In genomic region chr19:6362024-6362344, GRCh38 we compare ENCODE assay signal across 8 cellular contexts. TPM values are rescaled to one million over a fixed set of nuclear protein-coding genes. Genes with fewer than 3 reads are reported as not detected.
DNase-seq lines count a peak whose midpoint lies in the region; ATAC-seq, FAIRE-seq and TF ChIP-seq lines count a peak whose summit lies in the region.

No MANE protein-coding gene starts in this region.

- H3F3A ChIP-seq in PC-3 (ENCODE audit: low read length, unreplicated experiment) = no peaks in the 10 kb centered on the region

- no peaks in the 10 kb centered on the region for H3K27me3 ChIP-seq in PC-3 (ENCODE audit: low read length)
- no peaks in the 10 kb centered on the region for H3K27me3 ChIP-seq in endothelial cell of umbilical vein (ENCODE audit: control insufficient read depth in 2 of 2, insufficient read depth in 2 of 2, low read length in 2 of 2)
- no peaks in the 10 kb centered on the region for H3K27me3 ChIP-seq in ovary

- H3K9me3 ChIP-seq in PC-3 (ENCODE audit: low read length) (no peaks in the 10 kb centered on the region), endothelial cell of umbilical vein (replicated peaks; ENCODE audit: control insufficient read depth, insufficient read depth, low read length) (no peaks in the 10 kb centered on the region), ovary (no peaks in the 10 kb centered on the region)

- H3K79me2 ChIP-seq in PC-3 (ENCODE audit: low read length) = peaks cover 20% of the 10 kb centered on the region
- peaks cover 13% of the 10 kb centered on the region for H3K79me2 ChIP-seq in endothelial cell of umbilical vein (ENCODE audit: control insufficient read depth, insufficient read depth, low read length)

- peak; percentile 24 for FAIRE-seq in endothelial cell of umbilical vein (lab: Jason Lieb, UNC)

- TF ChIP-seq CTCF in PC-3 (conservative IDR thresholded peaks at IDR 0.05; ENCODE audit: low read depth, low read length) (no peak), endothelial cell of umbilical vein (IDR thresholded peaks at IDR 0.05; ENCODE audit: extremely low read depth in 1 of 2, insufficient read depth in 1 of 2, low read depth in 1 of 2, low read length in 2 of 2) (no peak), ovary (IDR thresholded peaks at IDR 0.05) (no peak)

- POLR2A ChIA-PET in PC-3 (lab: Charles Lee; ENCODE audit: unreplicated experiment) = interaction anchor here (1.0 kb wide), 1 partner anchor 49 kb away, joined by 3 read pairs; no protein-coding TSS in a partner anchor
- POLR2A ChIA-PET in endothelial cell of umbilical vein (lab: Charles Lee) = interaction anchor here (3.4 kb wide), 1 partner anchor 10 kb away, joined by 16 read pairs; the partner anchor contains the start of gene ALKBH7

- CTCF ChIA-PET in PC-3 (lab: Charles Lee) (interaction anchor here (0.6 kb wide), 1 partner anchor 142 kb away, joined by 3 read pairs; no protein-coding TSS in a partner anchor), endothelial cell of umbilical vein (lab: Charles Lee) (interaction anchor here (1.1 to 1.7 kb wide), 5 partner anchors 10 to 236 kb away, joined by 3 to 8 read pairs (median 4); partner anchors contain the start of gene ALKBH7)

- no peaks in the 10 kb centered on the region for H3K9me1 ChIP-seq in endothelial cell of umbilical vein (replicated peaks; ENCODE audit: control insufficient read depth, extremely low read depth, insufficient read depth, low read length)

- peaks cover 15% of the 10 kb centered on the region for H3K36me3 ChIP-seq in PC-3 (ENCODE audit: low read depth, low read length)
- H3K36me3 ChIP-seq in endothelial cell of umbilical vein (ENCODE audit: control insufficient read depth in 2 of 2, extremely low read depth in 1 of 2, insufficient read depth in 2 of 2, low read length in 2 of 2) = peaks cover 5 to 13% of the 10 kb centered on the region in 2 experiments
- H3K36me3 ChIP-seq in ovary = no peaks in the 10 kb centered on the region

- no peaks in the 10 kb centered on the region for H4K20me1 ChIP-seq in PC-3 (ENCODE audit: low read length)
- no peaks in the 10 kb centered on the region for H4K20me1 ChIP-seq in endothelial cell of umbilical vein (replicated peaks; ENCODE audit: control insufficient read depth, extremely low read depth, insufficient read depth, low read length)

- H3K9ac ChIP-seq in PC-3 (ENCODE audit: low read length) (peak overlapping the region; percentile 87), endothelial cell of umbilical vein (replicated peaks; ENCODE audit: extremely low read depth, insufficient read depth, low read length) (peak overlapping the region; percentile 77)

- no peaks in the 10 kb centered on the region for H3K9me2 ChIP-seq in PC-3 (replicated peaks; ENCODE audit: low read length)

- H3K4me2 ChIP-seq in PC-3 (ENCODE audit: low read length) (peak overlapping the region; percentile 99), endothelial cell of umbilical vein (ENCODE audit: insufficient read depth, low read length) (peak overlapping the region; percentile 72)

- 0 to 2% (median 1%) methylated on average over 7 of the region's 7 CpGs for WGBS in ovary, 3 donors

- H3K27ac ChIP-seq in PC-3 (ENCODE audit: low read length) = no peak overlapping the region
- peak overlapping the region; percentile 57 for H3K27ac ChIP-seq in endothelial cell of umbilical vein (ENCODE audit: insufficient read depth, low read depth, low read length)
- peak overlapping the region; percentile 73 to 92 for H3K27ac ChIP-seq in ovary

- TF ChIP-seq EP300 in ovary (IDR thresholded peaks at IDR 0.05) = no peak

- dilution Hi-C loops in endothelial cell of umbilical vein (cut with MboI; ENCODE audit: extremely low pct_ligation_motif_present, low sequenced_read_pairs) = no loop called here

- peak overlapping the region; percentile 88 for H2AFZ ChIP-seq in PC-3 (ENCODE audit: low read length)
- H2AFZ ChIP-seq in endothelial cell of umbilical vein (ENCODE audit: low read depth, low read length) = peak overlapping the region; percentile 96

- DNase-seq in Daoy (ENCODE audit: low read depth) (peak; percentile 34), PC-3 (no peak), endothelial cell of umbilical vein (ENCODE audit: low read depth, low spot score) (no peak), ovary (peak in 3 of 5 donors; percentile 49 to 62 (median 59))
- no peak for DNase-seq in stimulated activated CD4-positive, alpha-beta T cell treated with anti-CD3 and anti-CD28 coated beads, Interleukin-12 subunit alpha, Interleukin-12 subunit beta, amount 100 ng/mL, for 4 hours
- no peak for DNase-seq in stimulated activated naive CD4-positive, alpha-beta T cell (lab: John Stamatoyannopoulos, UW)

- intact Hi-C loops in PC-3 (cut with micrococcal nuclease) = no loop called here
- intact Hi-C loops in endothelial cell of umbilical vein (cut with micrococcal nuclease) = no loop called here
- intact Hi-C loops in ovary (cut with DNase I) = loop anchor here in 2 of 4 donors (5.0 kb wide), 2 partner anchors 145 to 1960 kb away; partner anchors contain the start of genes CHAF1A (in 1 of the 2) and SH3GL1 (in 1 of the 2)

- BruUV-seq in PC-3 (replicated peaks; lab: Mats Ljungman, UMichigan) (no TSS peak), endothelial cell of umbilical vein (replicated peaks; lab: Mats Ljungman, UMichigan) (no TSS peak)

- no peak for TF ChIP-seq POLR2A in endothelial cell of umbilical vein (IDR thresholded peaks at IDR 0.05; ENCODE audit: low read depth, low read length)
- TF ChIP-seq POLR2A in ovary (IDR thresholded peaks at IDR 0.05) = no peak

- peak; percentile 25 for ATAC-seq in PC-3
- ATAC-seq in HG03025 (IDR thresholded peaks at IDR 0.05; ENCODE audit: low FRiP score, unreplicated experiment) = no peak
- no peak for ATAC-seq in HG03520 (IDR thresholded peaks at IDR 0.05; ENCODE audit: unreplicated experiment)

- H3K4me3 ChIP-seq in PC-3 (ENCODE audit: low read length) = peak overlapping the region; percentile 87
- peak overlapping the region; percentile 69 to 95 (median 77) for H3K4me3 ChIP-seq in endothelial cell of umbilical vein (replicated peaks in 1 of 3; ENCODE audit: insufficient read depth in 1 of 3, low read depth in 1 of 3, low read length in 3 of 3)
- peak overlapping the region; percentile 65 for H3K4me3 ChIP-seq in ovary

- H3K4me1 ChIP-seq in PC-3 (ENCODE audit: insufficient read depth, low read length) (peaks cover 16% of the 10 kb centered on the region), endothelial cell of umbilical vein (ENCODE audit: control insufficient read depth, extremely low read depth, insufficient read depth, low read length) (peaks cover 7% of the 10 kb centered on the region), ovary (ENCODE audit: insufficient read depth) (peaks cover 2% of the 10 kb centered on the region)

RNA-seq across cellular contexts. Expression of gene CLPP, which starts 0.7 kb away (rescaled TPM):
- total RNA-seq in Daoy (2014; rRNA removed; shearing (Covaris generic)) = 108 and 135 TPM in 2 replicates
- total RNA-seq in PC-3 (2014; rRNA removed) (215 and 259 TPM in 2 replicates), endothelial cell of umbilical vein (120 and 137 TPM in 2 replicates), ovary (10 to 100 TPM; 43.2 to 78.8 (median 54.1) TPM)
- polyA plus RNA-seq in endothelial cell of umbilical vein (314 and 533 TPM in 2 replicates), ovary (10 to 100 TPM; 12.9 to 46.1 TPM)
- 108 and 142 TPM in 2 replicates for polyA plus RNA-seq in endothelial cell of umbilical vein (2011; cell fraction: cytosol; rRNA removed)
- polyA plus RNA-seq in endothelial cell of umbilical vein (2011; cell fraction: nucleus; rRNA removed) = 46.8 and 55.1 TPM in 2 replicates
- polyA plus RNA-seq in endothelial cell of umbilical vein (2012) = 84.5 and 117 TPM in 2 replicates
- 39.5 and 61.9 TPM in 2 replicates for polyA minus RNA-seq in endothelial cell of umbilical vein
- polyA minus RNA-seq in endothelial cell of umbilical vein (2011; cell fraction: cytosol; rRNA and poly(A)+ RNA removed) = 62.6 TPM
- polyA minus RNA-seq in endothelial cell of umbilical vein (2011; cell fraction: nucleus; rRNA and poly(A)+ RNA removed) = 8.4 and 11.4 TPM in 2 replicates

RNA-seq across cellular contexts. Expression of gene ALKBH7, which starts 10.6 kb away (rescaled TPM):
- total RNA-seq in Daoy (2014; rRNA removed; shearing (Covaris generic)) = 35.7 and 36.1 TPM in 2 replicates
- total RNA-seq in PC-3 (2014; rRNA removed) = 68.4 and 81.1 TPM in 2 replicates
- total RNA-seq in endothelial cell of umbilical vein = 48.8 and 50.4 TPM in 2 replicates
- 59.4 and 83.2 TPM in 2 replicates for polyA plus RNA-seq in endothelial cell of umbilical vein
- polyA plus RNA-seq in endothelial cell of umbilical vein (2011; cell fraction: cytosol; rRNA removed) = 24.1 and 31.5 TPM in 2 replicates
- 8.1 and 13.2 TPM in 2 replicates for polyA plus RNA-seq in endothelial cell of umbilical vein (2011; cell fraction: nucleus; rRNA removed)
- 13.4 and 33.2 TPM in 2 replicates for polyA plus RNA-seq in endothelial cell of umbilical vein (2012)
- polyA minus RNA-seq in endothelial cell of umbilical vein = 7.2 and 9.6 TPM in 2 replicates
- 11.7 TPM for polyA minus RNA-seq in endothelial cell of umbilical vein (2011; cell fraction: cytosol; rRNA and poly(A)+ RNA removed)
- 1.5 and 4.6 TPM in 2 replicates for polyA minus RNA-seq in endothelial cell of umbilical vein (2011; cell fraction: nucleus; rRNA and poly(A)+ RNA removed)
- 100 to 1,000 TPM in 3 of 7 donors, 10 to 100 TPM in 4; 66.7 to 118 (median 99.0) TPM for total RNA-seq in ovary
- polyA plus RNA-seq in ovary = 10 to 100 TPM in 1 of 2 donors, under 1 TPM in 1; 0.55 to 80.8 TPM

RNA-seq across cellular contexts. Expression of gene PSPN, which starts 13.7 kb away (rescaled TPM):
- total RNA-seq in Daoy (2014; rRNA removed; shearing (Covaris generic)) = 1.1 and 1.6 TPM in 2 replicates
- total RNA-seq in PC-3 (2014; rRNA removed) (2.4 and 3.1 TPM in 2 replicates), endothelial cell of umbilical vein (1.0 and 1.2 TPM in 2 replicates), ovary (1 to 10 TPM in 6 of 7 donors, under 1 TPM in 1; 0.72 to 2.8 (median 2.0) TPM)
- polyA plus RNA-seq in endothelial cell of umbilical vein (0.73 and 0.84 TPM in 2 replicates), ovary (1 to 10 TPM; 1.2 TPM)
- polyA plus RNA-seq in endothelial cell of umbilical vein (2011; cell fraction: cytosol; rRNA removed) = 0.49 and 0.69 TPM in 2 replicates
- polyA plus RNA-seq in endothelial cell of umbilical vein (2011; cell fraction: nucleus; rRNA removed) = 0.66 and 0.77 TPM in 2 replicates
- 0.64 and 1.2 TPM in 2 replicates for polyA plus RNA-seq in endothelial cell of umbilical vein (2012)
- polyA minus RNA-seq in endothelial cell of umbilical vein = 0.83 and 0.96 TPM in 2 replicates
- 1.8 TPM for polyA minus RNA-seq in endothelial cell of umbilical vein (2011; cell fraction: cytosol; rRNA and poly(A)+ RNA removed)
- polyA minus RNA-seq in endothelial cell of umbilical vein (2011; cell fraction: nucleus; rRNA and poly(A)+ RNA removed) = 0.53 and 0.58 TPM in 2 replicates

RNA-seq across cellular contexts. Expression of gene ACER1, which starts 28.6 kb away (rescaled TPM):
- not detected in 2 replicates for total RNA-seq in Daoy (2014; rRNA removed; shearing (Covaris generic))
- total RNA-seq in PC-3 (2014; rRNA removed) = not detected in 2 replicates
- total RNA-seq in endothelial cell of umbilical vein = not detected in 2 replicates
- 0.04 TPM in 1 of 2 replicates, not detected in the other for polyA plus RNA-seq in endothelial cell of umbilical vein
- 0.05 TPM in 1 of 2 replicates, not detected in the other for polyA plus RNA-seq in endothelial cell of umbilical vein (2011; cell fraction: cytosol; rRNA removed)
- polyA plus RNA-seq in endothelial cell of umbilical vein (2011; cell fraction: nucleus; rRNA removed) = not detected in 2 replicates
- polyA plus RNA-seq in endothelial cell of umbilical vein (2012) = not detected in 2 replicates
- polyA minus RNA-seq in endothelial cell of umbilical vein = 0.51 TPM in 1 of 2 replicates, not detected in the other
- polyA minus RNA-seq in endothelial cell of umbilical vein (2011; cell fraction: cytosol; rRNA and poly(A)+ RNA removed) = not detected
- not detected in 2 replicates for polyA minus RNA-seq in endothelial cell of umbilical vein (2011; cell fraction: nucleus; rRNA and poly(A)+ RNA removed)
- under 1 TPM in 3 of 7 donors, not detected in 4; 0.15 to 0.37 (median 0.23) TPM for total RNA-seq in ovary
- under 1 TPM in 1 of 2 donors, not detected in 1; 0.35 TPM for polyA plus RNA-seq in ovary

RNA-seq across cellular contexts. Expression of gene GTF2F1, which starts 31.0 kb away (rescaled TPM):
- 57.5 and 82.3 TPM in 2 replicates for total RNA-seq in Daoy (2014; rRNA removed; shearing (Covaris generic))
- total RNA-seq in PC-3 (2014; rRNA removed) (89.4 and 114 TPM in 2 replicates), endothelial cell of umbilical vein (56.4 and 58.2 TPM in 2 replicates), ovary (10 to 100 TPM; 41.2 to 95.0 (median 65.7) TPM)
- polyA plus RNA-seq in endothelial cell of umbilical vein (37.7 and 44.8 TPM in 2 replicates), ovary (10 to 100 TPM; 66.9 to 91.5 TPM)
- 60.8 and 67.1 TPM in 2 replicates for polyA plus RNA-seq in endothelial cell of umbilical vein (2011; cell fraction: cytosol; rRNA removed)
- polyA plus RNA-seq in endothelial cell of umbilical vein (2011; cell fraction: nucleus; rRNA removed) = 43.0 and 45.9 TPM in 2 replicates
- 56.0 and 87.8 TPM in 2 replicates for polyA plus RNA-seq in endothelial cell of umbilical vein (2012)
- 34.0 and 39.6 TPM in 2 replicates for polyA minus RNA-seq in endothelial cell of umbilical vein
- polyA minus RNA-seq in endothelial cell of umbilical vein (2011; cell fraction: cytosol; rRNA and poly(A)+ RNA removed) = 26.4 TPM
- polyA minus RNA-seq in endothelial cell of umbilical vein (2011; cell fraction: nucleus; rRNA and poly(A)+ RNA removed) = 7.5 and 12.8 TPM in 2 replicates

Comparison
In these comparisons a context has a peak if more than half of its experiments do, and no peak if none do; other contexts are left out.
1. DNase-seq: peak in Daoy (single experiment) and ovary (3 of 5); none in PC-3 (single experiment), endothelial cell of umbilical vein (single experiment), stimulated activated CD4-positive, alpha-beta T cell treated with anti-CD3 and anti-CD28 coated beads, Interleukin-12 subunit alpha, Interleukin-12 subunit beta, amount 100 ng/mL, for 4 hours (single experiment) and stimulated activated naive CD4-positive, alpha-beta T cell (0 of 6).
2. Peak in every context shown above with its lines, with median percentiles within 50 percentile points of each other: H3K4me3 ChIP-seq.